28 cellular contexts compared by ENCODE assay signal in genomic region chr9:137733429-137733828, GRCh38.
"Had no signal": no experiment of that assay in that cellular context is flagged by ENCODE, and none has a peak within 500 bp of the region (broad histone marks: within the 10 kb centered on the region; RNA-seq: fewer than 3 reads in every experiment).

No MANE protein-coding gene starts in this region.

- H3K27me3 ChIP-seq: esophagus squamous epithelium, heart right ventricle, ovary, tibial nerve, upper lobe of left lung had no signal

- H3K9me3 ChIP-seq: lower lobe of right lung, ovary, thoracic aorta had no signal

- H3K27ac ChIP-seq: coronary artery, esophagus squamous epithelium, heart right ventricle, left ventricle myocardium inferior, lower lobe of right lung, ovary, skin epidermis, thoracic aorta, tibial nerve, upper lobe of left lung had no signal

- FAIRE-seq: endometrium, kidney, urothelium cell line had no signal

- ATAC-seq: heart right ventricle; lower lobe of right lung; natural killer cell; psoas muscle; right cardiac atrium; stimulated activated naive B cell treated with anti-CD40 and anti-IgM and Interleukin-4, amounts not matched to agents 10 μg/mL and 1 μg/mL and 100 μg/mL, for 72 hours had no signal

- H3K4me1 ChIP-seq: esophagus squamous epithelium, heart right ventricle, left ventricle myocardium inferior, lower lobe of right lung, tibial nerve, upper lobe of left lung had no signal

- DNase-seq: dermis blood vessel endothelial cell; effector memory CD4-positive, alpha-beta T cell; erythroblast; esophagus squamous epithelium; foreskin melanocyte; glutamatergic neuron; heart right ventricle; hypothalamus; immature natural killer cell; kidney; left ventricle myocardium inferior; lower lobe of right lung; natural killer cell; occipital lobe; ovary; posterior cingulate gyrus; psoas muscle; right cardiac atrium; stimulated activated CD4-positive, alpha-beta T cell treated with anti-CD3 and anti-CD28 coated beads, Interleukin-15, amount 100 ng/mL, for 24 hours; stimulated activated CD4-positive, alpha-beta T cell treated with anti-CD3 and anti-CD28 coated beads, Interleukin-2, amount 100 ng/mL, for 48 hours; stimulated activated naive B cell treated with anti-CD40 and anti-IgM and Interleukin-4, amounts not matched to agents 10 μg/mL and 1 μg/mL and 100 μg/mL, for 72 hours; upper lobe of left lung had no signal

- H3K36me3 ChIP-seq: ovary had no signal

- H3K4me3 ChIP-seq: coronary artery, esophagus squamous epithelium, heart right ventricle, left ventricle myocardium inferior, lower lobe of right lung, ovary, skin epidermis, thoracic aorta, tibial nerve, upper lobe of left lung had no signal
